Comparison of ENCODE assay signal across 15 cellular contexts in the genomic region with DNA sequence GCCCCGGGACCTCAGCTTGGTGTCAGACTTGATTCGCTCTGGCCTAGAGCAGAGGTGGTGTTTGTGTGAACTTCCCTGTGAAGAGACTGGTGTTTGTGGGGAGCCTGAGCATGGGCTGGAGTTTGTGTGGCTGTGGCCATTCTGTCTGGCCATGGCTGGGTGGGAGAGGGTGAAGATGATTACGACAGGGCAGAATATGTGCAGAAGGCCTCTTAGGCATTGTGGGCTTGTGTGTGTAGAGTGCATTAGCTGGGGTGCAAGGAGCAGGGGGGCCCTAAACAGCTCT. TPM values are rescaled to one million over a fixed set of nuclear protein-coding genes. Genes with fewer than 3 reads are reported as not detected.
"Had no signal": no experiment of that assay in that cellular context is flagged by ENCODE, and none has a peak within 500 bp of the region (broad histone marks: within the 10 kb centered on the region; RNA-seq: fewer than 3 reads in every experiment).

No MANE protein-coding gene starts in this region.

- H3K27ac Mint-ChIP-seq: activated T-helper 2 cell treated with anti-CD3 and anti-CD28 coated beads, Interferon-gamma antibody, Interleukin-2, Interleukin-4, amounts not matched to agents 10 μg/mL and 5 μg/mL and 100 μg/mL, durations not matched to agents 14 hours and 24 hours and 36 hours; T-cell had no signal

- H3K4me1 Mint-ChIP-seq: T-cell had no signal

- H3K36me3 Mint-ChIP-seq: T-cell had no signal

- H3K4me3 Mint-ChIP-seq: T-cell had no signal

- H3K27me3 ChIP-seq: adrenal gland, esophagus muscularis mucosa, stomach, testis had no signal

- H3K4me3 ChIP-seq: adrenal gland, coronary artery, esophagus muscularis mucosa, stomach, testis had no signal

- H3K9ac ChIP-seq: parathyroid adenoma had no signal

- H3K9me3 ChIP-seq: adrenal gland, esophagus muscularis mucosa, stomach, testis had no signal

- H2AFZ ChIP-seq: parathyroid adenoma had no signal

- H3K27ac ChIP-seq: adrenal gland, coronary artery, esophagus muscularis mucosa, parathyroid adenoma, stomach, testis had no signal

- H3K4me1 ChIP-seq: adrenal gland, parathyroid adenoma had no signal

- H3K79me2 ChIP-seq: parathyroid adenoma had no signal

- H3K9me3 Mint-ChIP-seq: activated T-helper 2 cell treated with anti-CD3 and anti-CD28 coated beads, Interferon-gamma antibody, Interleukin-2, Interleukin-4, amounts not matched to agents 10 μg/mL and 5 μg/mL and 100 μg/mL, durations not matched to agents 14 hours and 24 hours and 36 hours; T-cell had no signal

- DNase-seq: activated CD4-positive, alpha-beta T cell treated with anti-CD3 and anti-CD28 coated beads, Interleukin-2, amount 50 U/mL, for 48 hours; activated CD4-positive, CD25-positive, alpha-beta regulatory T cell treated with anti-CD3 and anti-CD28 coated beads, Interleukin-2, amount 50 U/mL, for 72 hours; activated naive CD4-positive, alpha-beta T cell treated with anti-CD3 and anti-CD28 coated beads, Interleukin-2, amount 50 U/mL, for 16 hours; adrenal gland; caudate nucleus; kidney glomerular epithelial cell; midbrain; stimulated activated CD4-positive, alpha-beta T cell treated with anti-CD3 and anti-CD28 coated beads, Interleukin-12 subunit alpha, Interleukin-12 subunit beta, amount 100 ng/mL, for 4 hours; stomach; testis had no signal

RNA-seq across cellular contexts. Expression of a gene that starts 11.3 kb away (rescaled TPM):
- total RNA-seq: activated T-helper 2 cell treated with anti-CD3 and anti-CD28 coated beads, Interferon-gamma antibody, Interleukin-2, Interleukin-4, amounts not matched to agents 10 μg/mL and 5 μg/mL and 100 μg/mL, durations not matched to agents 14 hours and 24 hours and 36 hours had no signal
